In the genomic region with DNA sequence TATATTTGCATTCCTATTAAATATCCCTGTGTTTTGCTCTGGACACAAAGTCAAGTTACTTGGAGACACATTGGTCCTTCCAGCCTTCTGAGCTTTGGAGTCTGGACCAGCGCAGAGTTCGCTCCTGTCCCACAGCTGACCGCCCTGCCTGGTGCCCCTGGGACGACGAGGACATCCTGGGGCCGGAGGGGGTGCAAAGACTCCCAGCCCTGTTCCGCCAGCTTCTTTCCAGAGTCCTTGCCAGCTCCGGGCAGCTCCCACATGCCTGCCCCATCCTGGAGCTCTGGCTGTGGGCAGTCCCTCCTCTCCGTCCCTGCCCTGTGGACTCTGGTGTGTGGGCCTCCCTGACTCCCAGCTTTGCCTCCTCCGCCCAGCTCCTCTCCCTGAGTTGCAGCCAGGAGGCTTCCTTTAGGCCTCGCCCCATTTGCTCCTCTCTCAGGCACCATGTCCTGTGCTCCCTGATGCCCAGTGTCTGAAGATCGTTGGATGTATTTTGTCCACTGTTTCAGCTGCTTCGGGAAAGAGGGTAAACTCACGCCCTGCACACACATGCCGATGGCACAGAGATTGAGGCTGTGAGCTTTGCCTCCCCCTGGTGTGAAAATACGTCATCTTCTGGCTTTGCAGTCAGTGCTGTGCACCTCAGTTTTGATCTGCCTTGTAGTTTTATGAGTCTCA, we compare ENCODE assay signal across 1 cellular context.
A peak's percentile ranks its signal among the peaks of the same experiment; 100 is the strongest.
TF ChIP-seq lines count a peak whose summit lies in the region.

No MANE protein-coding gene starts in this region.

TF ChIP-seq in HepG2, 621 proteins besides CTCF, POLR2A, EP300 and RAD21 (continues in another document):
- TF ChIP-seq SALL1 (CRISPR knock-in tag; IDR thresholded peaks at IDR 0.05) (peak; percentile 58; the same call in 1 of the 2 replicates), ZNF629 (CRISPR knock-in tag; conservative IDR thresholded peaks at IDR 0.05) (0 out of 2 replicates have a peak, but pooled peaks have one; percentile 9), ZBTB7B (CRISPR knock-in tag; IDR thresholded peaks at IDR 0.05) (no peak), BORCS8-MEF2B (CRISPR knock-in tag; IDR thresholded peaks at IDR 0.05) (0 out of 2 replicates have a peak, but pooled peaks have one; percentile 55), TFAP4 (IDR thresholded peaks at IDR 0.05; ENCODE audit: borderline replicate concordance, low read depth) (no peak), IRF2 (CRISPR knock-in tag; IDR thresholded peaks at IDR 0.05) (0 out of 2 replicates have a peak, but pooled peaks have one; percentile 48), CREB1 (IDR thresholded peaks at IDR 0.05) (peak; percentile 72), CREB1 (CRISPR knock-in tag; IDR thresholded peaks at IDR 0.05) (no peak), ZFP91 (CRISPR knock-in tag; IDR thresholded peaks at IDR 0.05; ENCODE audit: borderline replicate concordance) (peak; percentile 60; the same call in 1 of the 2 replicates), SP4 (CRISPR knock-in tag; IDR thresholded peaks at IDR 0.05) (no peak), RBM22 (optimal IDR thresholded peaks at IDR 0.05; ENCODE audit: low read length) (no peak), ZNF780A (CRISPR knock-in tag; IDR thresholded peaks at IDR 0.05) (no peak), ERF (CRISPR knock-in tag; IDR thresholded peaks at IDR 0.05) (0 out of 2 replicates have a peak, but pooled peaks have one; percentile 29), ZFP62 (CRISPR knock-in tag; IDR thresholded peaks at IDR 0.05) (no peak), SPEN (CRISPR knock-in tag; IDR thresholded peaks at IDR 0.05; ENCODE audit: low read depth) (peak; percentile 40; the same call in 1 of the 2 replicates), ZSCAN22 (CRISPR knock-in tag; IDR thresholded peaks at IDR 0.05) (no peak), HNF1B (CRISPR knock-in tag; IDR thresholded peaks at IDR 0.05) (peak; percentile 53; the same call in 1 of the 2 replicates), SYNCRIP (IDR thresholded peaks at IDR 0.05; ENCODE audit: insufficient read depth, low read depth, low read length) (no peak), GATAD1 (CRISPR knock-in tag; IDR thresholded peaks at IDR 0.05) (no peak), HDAC1 (CRISPR knock-in tag; IDR thresholded peaks at IDR 0.05) (peak; percentile 47; the same call in 1 of the 2 replicates), ISX (CRISPR knock-in tag; conservative IDR thresholded peaks at IDR 0.05) (no peak), ZNF274 (CRISPR knock-in tag; IDR thresholded peaks at IDR 0.05) (0 out of 2 replicates have a peak, but pooled peaks have one; percentile 32), KAT8 (CRISPR knock-in tag; IDR thresholded peaks at IDR 0.05) (peak; percentile 17; the same call in 1 of the 2 replicates), MED1 (CRISPR knock-in tag; IDR thresholded peaks at IDR 0.05) (0 out of 2 replicates have a peak, but pooled peaks have one; percentile 14), ZNF232 (CRISPR knock-in tag; IDR thresholded peaks at IDR 0.05; ENCODE audit: borderline replicate concordance) (0 out of 2 replicates have a peak, but pooled peaks have one; percentile 27), SOX5 (CRISPR knock-in tag; IDR thresholded peaks at IDR 0.05; ENCODE audit: borderline replicate concordance) (0 out of 2 replicates have a peak, but pooled peaks have one; percentile 11), STAG1 (CRISPR knock-in tag; IDR thresholded peaks at IDR 0.05) (peak; percentile 83), CC2D1A (CRISPR knock-in tag; IDR thresholded peaks at IDR 0.05) (no peak), PITX1 (CRISPR knock-in tag; IDR thresholded peaks at IDR 0.05) (0 out of 2 replicates have a peak, but pooled peaks have one; percentile 25), GABPB1 (CRISPR knock-in tag; IDR thresholded peaks at IDR 0.05) (peak; percentile 32; the same call in 1 of the 2 replicates)
- TF ChIP-seq, protein P1, sequence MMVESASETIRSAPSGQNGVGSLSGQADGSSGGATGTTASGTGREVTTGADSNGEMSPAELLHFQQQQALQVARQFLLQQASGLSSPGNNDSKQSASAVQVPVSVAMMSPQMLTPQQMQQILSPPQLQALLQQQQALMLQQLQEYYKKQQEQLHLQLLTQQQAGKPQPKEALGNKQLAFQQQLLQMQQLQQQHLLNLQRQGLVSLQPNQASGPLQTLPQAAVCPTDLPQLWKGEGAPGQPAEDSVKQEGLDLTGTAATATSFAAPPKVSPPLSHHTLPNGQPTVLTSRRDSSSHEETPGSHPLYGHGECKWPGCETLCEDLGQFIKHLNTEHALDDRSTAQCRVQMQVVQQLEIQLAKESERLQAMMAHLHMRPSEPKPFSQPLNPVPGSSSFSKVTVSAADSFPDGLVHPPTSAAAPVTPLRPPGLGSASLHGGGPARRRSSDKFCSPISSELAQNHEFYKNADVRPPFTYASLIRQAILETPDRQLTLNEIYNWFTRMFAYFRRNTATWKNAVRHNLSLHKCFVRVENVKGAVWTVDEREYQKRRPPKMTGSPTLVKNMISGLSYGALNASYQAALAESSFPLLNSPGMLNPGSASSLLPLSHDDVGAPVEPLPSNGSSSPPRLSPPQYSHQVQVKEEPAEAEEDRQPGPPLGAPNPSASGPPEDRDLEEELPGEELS (CRISPR knock-in tag; IDR thresholded peaks at IDR 0.05), result no peak
- TF ChIP-seq, protein P2, sequence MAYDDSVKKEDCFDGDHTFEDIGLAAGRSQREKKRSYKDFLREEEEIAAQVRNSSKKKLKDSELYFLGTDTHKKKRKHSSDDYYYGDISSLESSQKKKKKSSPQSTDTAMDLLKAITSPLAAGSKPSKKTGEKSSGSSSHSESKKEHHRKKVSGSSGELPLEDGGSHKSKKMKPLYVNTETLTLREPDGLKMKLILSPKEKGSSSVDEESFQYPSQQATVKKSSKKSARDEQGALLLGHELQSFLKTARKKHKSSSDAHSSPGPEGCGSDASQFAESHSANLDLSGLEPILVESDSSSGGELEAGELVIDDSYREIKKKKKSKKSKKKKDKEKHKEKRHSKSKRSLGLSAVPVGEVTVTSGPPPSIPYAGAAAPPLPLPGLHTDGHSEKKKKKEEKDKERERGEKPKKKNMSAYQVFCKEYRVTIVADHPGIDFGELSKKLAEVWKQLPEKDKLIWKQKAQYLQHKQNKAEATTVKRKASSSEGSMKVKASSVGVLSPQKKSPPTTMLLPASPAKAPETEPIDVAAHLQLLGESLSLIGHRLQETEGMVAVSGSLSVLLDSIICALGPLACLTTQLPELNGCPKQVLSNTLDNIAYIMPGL (CRISPR knock-in tag; IDR thresholded peaks at IDR 0.05; ENCODE audit: borderline replicate concordance in 1 of 2, low read depth in 1 of 2), result 0 out of 4 replicates have a peak, but pooled peaks of 1 of the 2 experiments have one; percentile 48
- TF ChIP-seq, protein P3, sequence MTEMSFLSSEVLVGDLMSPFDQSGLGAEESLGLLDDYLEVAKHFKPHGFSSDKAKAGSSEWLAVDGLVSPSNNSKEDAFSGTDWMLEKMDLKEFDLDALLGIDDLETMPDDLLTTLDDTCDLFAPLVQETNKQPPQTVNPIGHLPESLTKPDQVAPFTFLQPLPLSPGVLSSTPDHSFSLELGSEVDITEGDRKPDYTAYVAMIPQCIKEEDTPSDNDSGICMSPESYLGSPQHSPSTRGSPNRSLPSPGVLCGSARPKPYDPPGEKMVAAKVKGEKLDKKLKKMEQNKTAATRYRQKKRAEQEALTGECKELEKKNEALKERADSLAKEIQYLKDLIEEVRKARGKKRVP (CRISPR knock-in tag; IDR thresholded peaks at IDR 0.05), result no peak
- TF ChIP-seq, protein P4, sequence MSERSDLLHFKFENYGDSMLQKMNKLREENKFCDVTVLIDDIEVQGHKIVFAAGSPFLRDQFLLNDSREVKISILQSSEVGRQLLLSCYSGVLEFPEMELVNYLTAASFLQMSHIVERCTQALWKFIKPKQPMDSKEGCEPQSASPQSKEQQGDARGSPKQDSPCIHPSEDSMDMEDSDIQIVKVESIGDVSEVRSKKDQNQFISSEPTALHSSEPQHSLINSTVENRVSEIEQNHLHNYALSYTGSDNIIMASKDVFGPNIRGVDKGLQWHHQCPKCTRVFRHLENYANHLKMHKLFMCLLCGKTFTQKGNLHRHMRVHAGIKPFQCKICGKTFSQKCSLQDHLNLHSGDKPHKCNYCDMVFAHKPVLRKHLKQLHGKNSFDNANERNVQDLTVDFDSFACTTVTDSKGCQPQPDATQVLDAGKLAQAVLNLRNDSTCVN (CRISPR knock-in tag; IDR thresholded peaks at IDR 0.05; ENCODE audit: borderline replicate concordance), result peak; percentile 37; the same call in 1 of the 2 replicates
- TF ChIP-seq, protein P5, sequence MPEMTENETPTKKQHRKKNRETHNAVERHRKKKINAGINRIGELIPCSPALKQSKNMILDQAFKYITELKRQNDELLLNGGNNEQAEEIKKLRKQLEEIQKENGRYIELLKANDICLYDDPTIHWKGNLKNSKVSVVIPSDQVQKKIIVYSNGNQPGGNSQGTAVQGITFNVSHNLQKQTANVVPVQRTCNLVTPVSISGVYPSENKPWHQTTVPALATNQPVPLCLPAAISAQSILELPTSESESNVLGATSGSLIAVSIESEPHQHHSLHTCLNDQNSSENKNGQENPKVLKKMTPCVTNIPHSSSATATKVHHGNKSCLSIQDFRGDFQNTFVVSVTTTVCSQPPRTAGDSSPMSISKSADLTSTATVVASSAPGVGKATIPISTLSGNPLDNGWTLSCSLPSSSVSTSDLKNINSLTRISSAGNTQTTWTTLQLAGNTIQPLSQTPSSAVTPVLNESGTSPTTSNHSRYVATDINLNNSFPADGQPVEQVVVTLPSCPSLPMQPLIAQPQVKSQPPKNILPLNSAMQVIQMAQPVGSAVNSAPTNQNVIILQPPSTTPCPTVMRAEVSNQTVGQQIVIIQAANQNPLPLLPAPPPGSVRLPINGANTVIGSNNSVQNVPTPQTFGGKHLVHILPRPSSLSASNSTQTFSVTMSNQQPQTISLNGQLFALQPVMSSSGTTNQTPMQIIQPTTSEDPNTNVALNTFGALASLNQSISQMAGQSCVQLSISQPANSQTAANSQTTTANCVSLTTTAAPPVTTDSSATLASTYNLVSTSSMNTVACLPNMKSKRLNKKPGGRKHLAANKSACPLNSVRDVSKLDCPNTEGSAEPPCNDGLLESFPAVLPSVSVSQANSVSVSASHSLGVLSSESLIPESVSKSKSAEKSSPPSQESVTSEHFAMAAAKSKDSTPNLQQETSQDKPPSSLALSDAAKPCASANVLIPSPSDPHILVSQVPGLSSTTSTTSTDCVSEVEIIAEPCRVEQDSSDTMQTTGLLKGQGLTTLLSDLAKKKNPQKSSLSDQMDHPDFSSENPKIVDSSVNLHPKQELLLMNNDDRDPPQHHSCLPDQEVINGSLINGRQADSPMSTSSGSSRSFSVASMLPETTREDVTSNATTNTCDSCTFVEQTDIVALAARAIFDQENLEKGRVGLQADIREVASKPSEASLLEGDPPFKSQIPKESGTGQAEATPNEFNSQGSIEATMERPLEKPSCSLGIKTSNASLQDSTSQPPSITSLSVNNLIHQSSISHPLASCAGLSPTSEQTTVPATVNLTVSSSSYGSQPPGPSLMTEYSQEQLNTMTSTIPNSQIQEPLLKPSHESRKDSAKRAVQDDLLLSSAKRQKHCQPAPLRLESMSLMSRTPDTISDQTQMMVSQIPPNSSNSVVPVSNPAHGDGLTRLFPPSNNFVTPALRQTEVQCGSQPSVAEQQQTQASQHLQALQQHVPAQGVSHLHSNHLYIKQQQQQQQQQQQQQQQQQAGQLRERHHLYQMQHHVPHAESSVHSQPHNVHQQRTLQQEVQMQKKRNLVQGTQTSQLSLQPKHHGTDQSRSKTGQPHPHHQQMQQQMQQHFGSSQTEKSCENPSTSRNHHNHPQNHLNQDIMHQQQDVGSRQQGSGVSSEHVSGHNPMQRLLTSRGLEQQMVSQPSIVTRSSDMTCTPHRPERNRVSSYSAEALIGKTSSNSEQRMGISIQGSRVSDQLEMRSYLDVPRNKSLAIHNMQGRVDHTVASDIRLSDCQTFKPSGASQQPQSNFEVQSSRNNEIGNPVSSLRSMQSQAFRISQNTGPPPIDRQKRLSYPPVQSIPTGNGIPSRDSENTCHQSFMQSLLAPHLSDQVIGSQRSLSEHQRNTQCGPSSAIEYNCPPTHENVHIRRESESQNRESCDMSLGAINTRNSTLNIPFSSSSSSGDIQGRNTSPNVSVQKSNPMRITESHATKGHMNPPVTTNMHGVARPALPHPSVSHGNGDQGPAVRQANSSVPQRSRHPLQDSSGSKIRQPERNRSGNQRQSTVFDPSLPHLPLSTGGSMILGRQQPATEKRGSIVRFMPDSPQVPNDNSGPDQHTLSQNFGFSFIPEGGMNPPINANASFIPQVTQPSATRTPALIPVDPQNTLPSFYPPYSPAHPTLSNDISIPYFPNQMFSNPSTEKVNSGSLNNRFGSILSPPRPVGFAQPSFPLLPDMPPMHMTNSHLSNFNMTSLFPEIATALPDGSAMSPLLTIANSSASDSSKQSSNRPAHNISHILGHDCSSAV (CRISPR knock-in tag; IDR thresholded peaks at IDR 0.05; ENCODE audit: borderline replicate concordance), result no peak
- TF ChIP-seq, protein P6, sequence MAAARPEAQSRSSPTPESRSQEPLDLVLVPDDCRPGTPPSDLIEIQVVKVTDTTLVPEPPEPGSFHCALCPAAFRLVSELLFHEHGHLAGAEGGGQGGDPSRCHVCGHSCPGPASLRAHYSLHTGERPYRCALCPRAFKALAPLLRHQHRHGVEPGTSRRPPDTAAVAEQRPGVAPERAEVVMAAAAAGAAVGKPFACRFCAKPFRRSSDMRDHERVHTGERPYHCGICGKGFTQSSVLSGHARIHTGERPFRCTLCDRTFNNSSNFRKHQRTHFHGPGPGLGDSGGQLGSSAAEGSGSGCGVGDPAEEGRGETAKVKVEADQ (CRISPR knock-in tag; IDR thresholded peaks at IDR 0.05; ENCODE audit: borderline replicate concordance), result no peak
